Comparison of ENCODE assay signal across 9 cellular contexts in genomic region chr5:102450313-102450990, GRCh38. TPM values are rescaled to one million over a fixed set of nuclear protein-coding genes. Genes with fewer than 3 reads are reported as not detected.
DNase-seq lines count a peak whose midpoint lies in the region; ATAC-seq, FAIRE-seq and TF ChIP-seq lines count a peak whose summit lies in the region.
"Had no signal": no experiment of that assay in that cellular context is flagged by ENCODE, and none has a peak within 500 bp of the region (broad histone marks: within the 10 kb centered on the region; RNA-seq: fewer than 3 reads in every experiment).

No MANE protein-coding gene starts in this region.

- no peaks in the 10 kb centered on the region for H3K9me3 ChIP-seq in SK-N-MC (ENCODE audit: low read depth, low read length)
- peaks cover 9% of the 10 kb centered on the region; the same call in 1 of the 2 replicates for H3K9me3 ChIP-seq in HepG2 (ENCODE audit: low read length)

- TF ChIP-seq CTCF in GM13976 (IDR thresholded peaks at IDR 0.05; ENCODE audit: borderline replicate concordance, control extremely low read depth, extremely low read depth, insufficient read depth, missing control alignments) (peak; percentile 5), HepG2 (CRISPR knock-in tag; IDR thresholded peaks at IDR 0.05) (peak; percentile 61)

- no peaks in the 10 kb centered on the region for H3K79me2 ChIP-seq in HepG2 (ENCODE audit: insufficient read depth, low read length)

- no peak for FAIRE-seq in HepG2 (lab: Jason Lieb, UNC)
- FAIRE-seq: G401.6 had no signal

- H3K9ac ChIP-seq in SK-N-MC (ENCODE audit: insufficient read length) (no peak overlapping the region), HepG2 (ENCODE audit: insufficient read depth, low read depth, low read length) (no peak overlapping the region)

- H3K27ac ChIP-seq in SK-N-MC (no peak overlapping the region), HepG2 (ENCODE audit: extremely low read length, insufficient read depth, low read length) (no peak overlapping the region)

- no peaks in the 10 kb centered on the region for H3K4me1 Mint-ChIP-seq in activated CD4-positive, alpha-beta T cell treated with anti-CD3 and anti-CD28 coated beads for 36 hours

- H3K4me1 ChIP-seq in HepG2 (ENCODE audit: insufficient read depth, low read length) = no peaks in the 10 kb centered on the region

- no peaks in the 10 kb centered on the region for H3K27me3 ChIP-seq in HepG2 (ENCODE audit: control insufficient read depth in 1 of 2, insufficient read depth in 2 of 2, low read length in 2 of 2)

- no peak overlapping the region for H3K27ac Mint-ChIP-seq in activated CD4-positive, alpha-beta T cell treated with anti-CD3 and anti-CD28 coated beads for 36 hours

- TF ChIP-seq EP300 in HepG2 (IDR thresholded peaks at IDR 0.05; ENCODE audit: low read depth in 2 of 2, low read length in 2 of 2) (no peak), HepG2 (CRISPR knock-in tag; IDR thresholded peaks at IDR 0.05; ENCODE audit: borderline replicate concordance) (no peak)

- no TSS peak for BruUV-seq in HepG2 (replicated peaks; lab: Mats Ljungman, UMichigan)

- no peaks in the 10 kb centered on the region for H4K20me1 ChIP-seq in HepG2 (ENCODE audit: insufficient read depth, low read length)

- H3K36me3 ChIP-seq in SK-N-MC (ENCODE audit: insufficient read depth, low read length) = no peaks in the 10 kb centered on the region
- no peaks in the 10 kb centered on the region for H3K36me3 ChIP-seq in HepG2 (replicated peaks in 1 of 2; ENCODE audit: control insufficient read depth in 1 of 2, insufficient read depth in 2 of 2, low read length in 2 of 2)

- no peak overlapping the region for H3K4me2 ChIP-seq in HepG2 (ENCODE audit: low read depth, low read length)

- WGBS in HepG2 (ENCODE audit: low lambda C conversion rate) = 10% methylated on average over 2 of the region's 5 CpGs

- no peak for TF ChIP-seq POLR2A in HepG2 (IDR thresholded peaks at IDR 0.05; ENCODE audit: insufficient read depth in 1 of 2, low read depth in 2 of 2, low read length in 2 of 2)

- CTCF ChIA-PET in HepG2 (lab: Yijun Ruan, JAX; ENCODE audit: low intra/inter-chr PET ratio, low total read pairs) = interaction anchor here (1.1 kb wide), 1 partner anchor 94 kb away, joined by 3 read pairs; no protein-coding TSS in a partner anchor
- CTCF ChIA-PET in activated CD4-positive, alpha-beta T cell treated with anti-CD3 and anti-CD28 coated beads for 36 hours (lab: Charles Lee) = no interaction called here

- peak; percentile 96 for ATAC-seq in HepG2
- ATAC-seq in activated CD4-positive, alpha-beta T cell treated with anti-CD3 and anti-CD28 coated beads for 36 hours = no peak
- ATAC-seq in HG03135 (IDR thresholded peaks at IDR 0.05; ENCODE audit: unreplicated experiment) = no peak

- no peak overlapping the region for H2AFZ ChIP-seq in HepG2 (ENCODE audit: low read length)

- no peak overlapping the region for H3K4me3 ChIP-seq in Jurkat, Clone E6-1 (ENCODE audit: low read length)
- H3K4me3 ChIP-seq in SK-N-MC (no peak overlapping the region), HepG2 (replicated peaks in 1 of 3; ENCODE audit: insufficient read depth in 1 of 3, low read depth in 2 of 3, low read length in 3 of 3) (no peak overlapping the region)

- H3K4me3 Mint-ChIP-seq in activated CD4-positive, alpha-beta T cell treated with anti-CD3 and anti-CD28 coated beads for 36 hours = no peak overlapping the region

- DNase-seq in GM13976 (ENCODE audit: low spot score) (no peak), SK-N-MC (ENCODE audit: low read depth, low spot score) (peak; percentile 1), HepG2 (ENCODE audit: low spot score) (peak; percentile 17), amygdala (lab: John Stamatoyannopoulos, UW) (no peak)
- DNase-seq in Jurkat, Clone E6-1 (ENCODE audit: low read depth, low spot score) = peak; percentile 44
- no peak for DNase-seq in central memory CD4-positive, alpha-beta T cell
- DNase-seq in activated CD4-positive, alpha-beta T cell treated with anti-CD3 and anti-CD28 coated beads for 36 hours = no peak

- in situ Hi-C loops in GM13976 (cut with MboI; ENCODE audit: low sequenced_read_pairs, unreplicated experiment) = no loop called here
- in situ Hi-C loops in HepG2 (cut with HindIII; ENCODE audit: extremely low pct_ligation_motif_present, low pct_unique_long_range_greater_than_20kb) = no loop called here

- no peaks in the 10 kb centered on the region for H3K27me3 Mint-ChIP-seq in activated CD4-positive, alpha-beta T cell treated with anti-CD3 and anti-CD28 coated beads for 36 hours

- H3K36me3 Mint-ChIP-seq in activated CD4-positive, alpha-beta T cell treated with anti-CD3 and anti-CD28 coated beads for 36 hours (ENCODE audit: low read depth) = no peaks in the 10 kb centered on the region

- 0 out of 2 replicates have a peak, but pooled peaks have one; percentile 31 for TF ChIP-seq RAD21 in HepG2 (CRISPR knock-in tag; IDR thresholded peaks at IDR 0.05)

- POLR2A ChIA-PET in HepG2 (lab: Yijun Ruan, JAX) = no interaction called here
- POLR2A ChIA-PET in activated CD4-positive, alpha-beta T cell treated with anti-CD3 and anti-CD28 coated beads for 36 hours (lab: Charles Lee) = no interaction called here

- H3K9me3 Mint-ChIP-seq in activated CD4-positive, alpha-beta T cell treated with anti-CD3 and anti-CD28 coated beads for 36 hours (ENCODE audit: low read depth) = no peaks in the 10 kb centered on the region

- intact Hi-C loops in HepG2 (cut with micrococcal nuclease; ENCODE audit: unreplicated experiment) = no loop called here
- intact Hi-C loops in activated CD4-positive, alpha-beta T cell treated with anti-CD3 and anti-CD28 coated beads for 36 hours (cut with DNase I, micrococcal nuclease) = no loop called here

TF ChIP-seq in HepG2, 621 proteins besides CTCF, POLR2A, EP300 and RAD21:
- no peak for TF ChIP-seq CEBPG (CRISPR knock-in tag; IDR thresholded peaks at IDR 0.05)
- TF ChIP-seq STAG1 (CRISPR knock-in tag; IDR thresholded peaks at IDR 0.05) = peak; percentile 68
- TF ChIP-seq SMC3 (IDR thresholded peaks at IDR 0.05; ENCODE audit: low read length) = peak; percentile 45; the same call in 1 of the 2 replicates
- TF ChIP-seq CREB1 (IDR thresholded peaks at IDR 0.05) = no peak
- TF ChIP-seq CREB1 (CRISPR knock-in tag; IDR thresholded peaks at IDR 0.05) = no peak
TF ChIP-seq in HepG2: peak in this region for 2.

RNA-seq across cellular contexts. Expression of gene SLCO6A1, which starts 48.3 kb away (rescaled TPM):
- not detected for polyA plus RNA-seq in Jurkat, Clone E6-1 (2012; ENCODE audit: insufficient read depth, insufficient read length)
- 0.31 TPM in 1 of 2 replicates, not detected in the other for total RNA-seq in HepG2 (2016; rRNA removed; fragmentation: Illumina TruSeq; extraction: Trizol)
- 0.26 and 0.51 TPM in 2 replicates for total RNA-seq in HepG2 (2016; cell fraction: cytosol; rRNA removed; fragmentation: Illumina TruSeq; extraction: Trizol; ENCODE audit: low read depth)
- 0.06 TPM in 1 of 2 replicates, not detected in the other for total RNA-seq in HepG2 (2016; cell fraction: insoluble cytoplasmic fraction; rRNA removed; fragmentation: Illumina TruSeq; extraction: Trizol)
- total RNA-seq in HepG2 (2016; cell fraction: membrane; rRNA removed; fragmentation: Illumina TruSeq; extraction: Trizol) = 0.17 and 0.31 TPM in 2 replicates
- total RNA-seq in HepG2 (2016; cell fraction: nucleus; rRNA removed; fragmentation: Illumina TruSeq; extraction: Trizol) = 0.22 and 1.0 TPM in 2 replicates
- 0.35 and 0.48 TPM in 2 replicates for polyA plus RNA-seq in HepG2 (2011; rRNA removed)
- 0.04 TPM in 1 of 2 replicates, not detected in the other for polyA plus RNA-seq in HepG2 (2011; cell fraction: cytosol; rRNA removed)
- polyA plus RNA-seq in HepG2 (2011; cell fraction: nucleus; rRNA removed) = 0.87 and 2.0 TPM in 2 replicates
- polyA plus RNA-seq in HepG2 (2012) = 0.08 and 0.68 TPM in 2 replicates
- not detected in 2 replicates for polyA plus RNA-seq in HepG2 (2016; cell fraction: cytosol; fragmentation: Illumina TruSeq; extraction: Trizol; ENCODE audit: low read depth)
- 0.13 TPM in 1 of 2 replicates, not detected in the other for polyA plus RNA-seq in HepG2 (2016; cell fraction: insoluble cytoplasmic fraction; fragmentation: Illumina TruSeq; extraction: Trizol; ENCODE audit: low read depth)
- polyA plus RNA-seq in HepG2 (2016; cell fraction: membrane; fragmentation: Illumina TruSeq; extraction: Trizol; ENCODE audit: low read depth) = not detected in 2 replicates
- 1.5 and 1.7 TPM in 2 replicates for polyA plus RNA-seq in HepG2 (2016; cell fraction: nucleus; fragmentation: Illumina TruSeq; extraction: Trizol; ENCODE audit: insufficient read depth, low read depth)
- 0.12 TPM in 1 of 2 replicates, not detected in the other for polyA minus RNA-seq in HepG2 (2011; rRNA and poly(A)+ RNA removed; ENCODE audit: low replicate concordance)
- polyA minus RNA-seq in HepG2 (2011; cell fraction: cytosol; rRNA and poly(A)+ RNA removed) = not detected in 2 replicates
- 0.39 and 0.99 TPM in 2 replicates for polyA minus RNA-seq in HepG2 (2011; cell fraction: nucleus; rRNA and poly(A)+ RNA removed)
- total RNA-seq in activated CD4-positive, alpha-beta T cell treated with anti-CD3 and anti-CD28 coated beads for 36 hours = not detected

Comparison
In these comparisons a context has a peak if more than half of its experiments do, and no peak if none do; other contexts are left out.
1. DNase-seq: peak in Jurkat, Clone E6-1 (single experiment), SK-N-MC (single experiment) and HepG2 (single experiment); none in GM13976 (single experiment), central memory CD4-positive, alpha-beta T cell (single experiment), activated CD4-positive, alpha-beta T cell treated with anti-CD3 and anti-CD28 coated beads for 36 hours (single experiment) and amygdala (0 of 56).